ENCODE assay signal across 14 cellular contexts in the genomic region with DNA sequence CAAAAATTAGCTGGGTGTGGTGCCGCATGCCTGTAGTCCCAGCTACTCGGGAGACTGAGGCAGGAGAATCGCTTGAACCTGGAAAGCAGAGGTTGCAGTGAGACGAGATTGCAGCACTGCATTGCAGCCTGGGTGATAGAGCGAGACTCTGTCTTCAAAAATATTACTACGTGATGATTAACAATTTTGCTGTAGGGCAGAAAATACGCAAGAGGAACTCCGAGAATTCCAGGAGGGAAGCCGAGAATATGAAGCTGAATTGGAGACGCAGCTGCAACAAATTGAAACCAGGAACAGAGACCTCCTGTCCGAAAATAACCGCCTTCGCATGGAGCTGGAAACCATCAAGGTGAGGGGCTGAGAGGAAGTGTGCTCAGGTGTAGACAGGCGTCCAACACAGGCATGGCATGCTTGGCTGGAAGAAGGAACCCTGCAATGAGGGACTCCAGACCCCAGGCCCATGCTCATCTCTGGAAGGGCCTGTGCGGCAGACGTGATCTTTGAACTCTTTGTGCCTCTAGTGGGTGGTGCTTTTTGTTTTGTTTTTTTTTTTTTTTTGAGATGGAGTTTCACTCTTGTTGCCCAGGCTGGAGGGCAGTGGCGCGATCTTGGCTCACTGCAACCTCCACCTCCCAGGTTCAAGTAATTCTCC. TPM values are rescaled to one million over a fixed set of nuclear protein-coding genes. Genes with fewer than 3 reads are reported as not detected.
DNase-seq lines count a peak whose midpoint lies in the region; ATAC-seq and TF ChIP-seq lines count a peak whose summit lies in the region.
"Had no signal": no experiment of that assay in that cellular context is flagged by ENCODE, and none has a peak within 500 bp of the region (broad histone marks: within the 10 kb centered on the region; RNA-seq: fewer than 3 reads in every experiment).

No MANE protein-coding gene starts in this region.

- no peaks in the 10 kb centered on the region for H3K27me3 Mint-ChIP-seq in activated naive CD8-positive, alpha-beta T cell treated with anti-CD3 and anti-CD28 coated beads, Interleukin-2, amount 10 ng/mL, durations not matched to agents 7 days and 5 days
- H3K27me3 Mint-ChIP-seq in activated naive CD8-positive, alpha-beta T cell treated with anti-CD3 and anti-CD28 coated beads for 36 hours, result no peaks in the 10 kb centered on the region
- no peaks in the 10 kb centered on the region for H3K27me3 Mint-ChIP-seq in CD8-positive, alpha-beta T cell (ENCODE audit: low read depth)
- no peaks in the 10 kb centered on the region for H3K27me3 Mint-ChIP-seq in endodermal cell (ENCODE audit: insufficient read depth)
- H3K27me3 Mint-ChIP-seq: CD8-positive, alpha-beta memory T cell had no signal

- H3K4me1 ChIP-seq in CD8-positive, alpha-beta T cell (ENCODE audit: insufficient read depth, low read length), result peaks cover 8% of the 10 kb centered on the region
- no peaks in the 10 kb centered on the region for H3K4me1 ChIP-seq in endodermal cell (ENCODE audit: control insufficient read depth, insufficient read depth, low read length)
- H3K4me1 ChIP-seq: Caco-2, HAP-1 had no signal

- intact Hi-C loops in CD8-positive, alpha-beta T cell (cut with DNase I, micrococcal nuclease), result no loop called here

- no peaks in the 10 kb centered on the region for H3K9me3 ChIP-seq in CD8-positive, alpha-beta T cell (ENCODE audit: low read length)
- H3K9me3 ChIP-seq in endodermal cell (ENCODE audit: control insufficient read depth, low read length), result no peaks in the 10 kb centered on the region
- H3K9me3 ChIP-seq: BLaER1 treated with 17β-estradiol and CSF1 and Interleukin-3, amounts not matched to agents 10 nM and 100 nM; Caco-2; HAP-1 had no signal

- H3K4me3 Mint-ChIP-seq in activated naive CD8-positive, alpha-beta T cell treated with anti-CD3 and anti-CD28 coated beads, Interleukin-2, amount 10 ng/mL, durations not matched to agents 7 days and 5 days, result no peak overlapping the region
- no peak overlapping the region for H3K4me3 Mint-ChIP-seq in activated naive CD8-positive, alpha-beta T cell treated with anti-CD3 and anti-CD28 coated beads for 36 hours
- H3K4me3 Mint-ChIP-seq in CD8-positive, alpha-beta T cell, result no peak overlapping the region
- no peak overlapping the region for H3K4me3 Mint-ChIP-seq in endodermal cell
- H3K4me3 Mint-ChIP-seq: CD8-positive, alpha-beta memory T cell had no signal

- peaks cover 21% of the 10 kb centered on the region for H3K4me1 Mint-ChIP-seq in activated naive CD8-positive, alpha-beta T cell treated with anti-CD3 and anti-CD28 coated beads, Interleukin-2, amount 10 ng/mL, durations not matched to agents 7 days and 5 days
- H3K4me1 Mint-ChIP-seq in activated naive CD8-positive, alpha-beta T cell treated with anti-CD3 and anti-CD28 coated beads for 36 hours, result peaks cover 14% of the 10 kb centered on the region
- H3K4me1 Mint-ChIP-seq in CD8-positive, alpha-beta T cell (ENCODE audit: low read depth), result peaks cover 20% of the 10 kb centered on the region
- no peaks in the 10 kb centered on the region for H3K4me1 Mint-ChIP-seq in endodermal cell

- peak overlapping the region; percentile 51 for H3K27ac Mint-ChIP-seq in activated naive CD8-positive, alpha-beta T cell treated with anti-CD3 and anti-CD28 coated beads, Interleukin-2, amount 10 ng/mL, durations not matched to agents 7 days and 5 days
- H3K27ac Mint-ChIP-seq in activated naive CD8-positive, alpha-beta T cell treated with anti-CD3 and anti-CD28 coated beads for 36 hours, result no peak overlapping the region
- peak overlapping the region; percentile 37 for H3K27ac Mint-ChIP-seq in CD8-positive, alpha-beta T cell
- peak overlapping the region; percentile 17 for H3K27ac Mint-ChIP-seq in endodermal cell

- no peak for ATAC-seq in activated naive CD8-positive, alpha-beta T cell treated with anti-CD3 and anti-CD28 coated beads, Interleukin-2, amount 10 ng/mL, durations not matched to agents 7 days and 5 days (ENCODE audit: low read depth)
- ATAC-seq in CD8-positive, alpha-beta T cell, result no peak
- ATAC-seq in HG02938 (IDR thresholded peaks at IDR 0.05; ENCODE audit: unreplicated experiment), result no peak

- POLR2A ChIA-PET in activated naive CD8-positive, alpha-beta T cell treated with anti-CD3 and anti-CD28 coated beads, Interleukin-2, amount 10 ng/mL, durations not matched to agents 7 days and 5 days (lab: Charles Lee), result no interaction called here
- POLR2A ChIA-PET in CD8-positive, alpha-beta T cell (lab: Charles Lee), result interaction anchor here (0.9 kb wide), 1 partner anchor 9 kb away, joined by 3 read pairs; no protein-coding TSS in a partner anchor

- peaks cover 39% of the 10 kb centered on the region for H3K36me3 ChIP-seq in CD8-positive, alpha-beta T cell (ENCODE audit: insufficient read depth, low read length)
- H3K36me3 ChIP-seq in endodermal cell (ENCODE audit: control insufficient read depth, insufficient read depth, low read length), result peaks cover 24% of the 10 kb centered on the region

- 94 to 98% methylated on average over 14 to 16 of the region's 18 CpGs for WGBS in endodermal cell (ENCODE audit: insufficient coverage in 1 of 2, insufficient read length in 1 of 2), 2 experiments

- H3K9ac ChIP-seq in endodermal cell (ENCODE audit: extremely low read depth, low read length, poor library complexity, severe bottlenecking), result no peak overlapping the region
- H3K9ac ChIP-seq: BLaER1 treated with 17β-estradiol and CSF1 and Interleukin-3, amounts not matched to agents 10 nM and 100 nM had no signal

- CTCF ChIA-PET in CD8-positive, alpha-beta T cell (lab: Charles Lee), result no interaction called here

- TF ChIP-seq CTCF in CD8-positive, alpha-beta T cell (IDR thresholded peaks at IDR 0.05), result no peak
- TF ChIP-seq CTCF in endodermal cell (conservative IDR thresholded peaks at IDR 0.05), result no peak

- no peaks in the 10 kb centered on the region for H3K9me3 Mint-ChIP-seq in activated naive CD8-positive, alpha-beta T cell treated with anti-CD3 and anti-CD28 coated beads, Interleukin-2, amount 10 ng/mL, durations not matched to agents 7 days and 5 days
- H3K9me3 Mint-ChIP-seq in activated naive CD8-positive, alpha-beta T cell treated with anti-CD3 and anti-CD28 coated beads for 36 hours, result no peaks in the 10 kb centered on the region
- no peaks in the 10 kb centered on the region for H3K9me3 Mint-ChIP-seq in CD8-positive, alpha-beta T cell
- H3K9me3 Mint-ChIP-seq in endodermal cell, result no peaks in the 10 kb centered on the region
- H3K9me3 Mint-ChIP-seq: CD8-positive, alpha-beta memory T cell had no signal

- no peak for DNase-seq in activated naive CD8-positive, alpha-beta T cell treated with anti-CD3 and anti-CD28 coated beads, Interleukin-2, amount 10 ng/mL, durations not matched to agents 7 days and 5 days
- DNase-seq in activated naive CD8-positive, alpha-beta T cell treated with anti-CD3 and anti-CD28 coated beads for 36 hours, result no peak
- DNase-seq in CD8-positive, alpha-beta T cell, result no peak
- DNase-seq in endodermal cell, result no peak
- no peak for DNase-seq in substantia nigra (lab: John Stamatoyannopoulos, UW)
- DNase-seq in KG1 (lab: John Stamatoyannopoulos, UW), result no peak
- DNase-seq: 8988T; ACHN; Caco-2; CD8-positive, alpha-beta memory T cell had no signal

- H3K27ac ChIP-seq in CD8-positive, alpha-beta T cell (ENCODE audit: low read depth, low read length), result no peak overlapping the region
- H3K27ac ChIP-seq in endodermal cell (ENCODE audit: low read depth, low read length) (no peak overlapping the region), substantia nigra (ENCODE audit: low read depth, low read length, poor library complexity, severe bottlenecking) (peak overlapping the region; percentile 19)
- H3K27ac ChIP-seq: HL-60 had no signal

- H3K27me3 ChIP-seq in CD8-positive, alpha-beta T cell (ENCODE audit: insufficient read depth, low read length), result no peaks in the 10 kb centered on the region
- H3K27me3 ChIP-seq in endodermal cell (ENCODE audit: control insufficient read depth, insufficient read depth, low read length, poor library complexity, severe bottlenecking), result no peaks in the 10 kb centered on the region
- H3K27me3 ChIP-seq: BLaER1 treated with 17β-estradiol and CSF1 and Interleukin-3, amounts not matched to agents 10 nM and 100 nM had no signal

- H3K4me3 ChIP-seq in CD8-positive, alpha-beta T cell (ENCODE audit: low read depth, low read length), result no peak overlapping the region
- no peak overlapping the region for H3K4me3 ChIP-seq in endodermal cell (ENCODE audit: low read length)
- H3K4me3 ChIP-seq: BLaER1 treated with 17β-estradiol and CSF1 and Interleukin-3, amounts not matched to agents 10 nM and 100 nM; HAP-1 had no signal

- peaks cover 40% of the 10 kb centered on the region for H3K36me3 Mint-ChIP-seq in activated naive CD8-positive, alpha-beta T cell treated with anti-CD3 and anti-CD28 coated beads, Interleukin-2, amount 10 ng/mL, durations not matched to agents 7 days and 5 days
- H3K36me3 Mint-ChIP-seq in activated naive CD8-positive, alpha-beta T cell treated with anti-CD3 and anti-CD28 coated beads for 36 hours, result peaks cover 37% of the 10 kb centered on the region
- peaks cover 73% of the 10 kb centered on the region for H3K36me3 Mint-ChIP-seq in CD8-positive, alpha-beta T cell
- H3K36me3 Mint-ChIP-seq in endodermal cell (ENCODE audit: low read depth), result peaks cover 56% of the 10 kb centered on the region

RNA-seq across cellular contexts. Expression of gene NDE1, which starts 17.2 kb away (rescaled TPM):
- total RNA-seq in activated naive CD8-positive, alpha-beta T cell treated with anti-CD3 and anti-CD28 coated beads, Interleukin-2, amount 10 ng/mL, durations not matched to agents 7 days and 5 days, result 100 to 1,000 TPM; 139 to 141 TPM
- total RNA-seq in activated naive CD8-positive, alpha-beta T cell treated with anti-CD3 and anti-CD28 coated beads for 36 hours, result 100 to 1,000 TPM; 115 to 117 TPM
- total RNA-seq in CD8-positive, alpha-beta T cell, result 100 to 1,000 TPM; 113 to 119 TPM
- total RNA-seq in endodermal cell, result 10 to 100 TPM; 60.5 to 69.2 TPM
- polyA plus RNA-seq in endodermal cell (2013, experiment 1 of 2), result 75.0 TPM
- 73.9 TPM for polyA plus RNA-seq in endodermal cell (2013, experiment 2 of 2)

RNA-seq across cellular contexts. Expression of gene MARF1, which starts 24.3 kb away (rescaled TPM):
- 100 to 1,000 TPM; 111 to 114 TPM for total RNA-seq in activated naive CD8-positive, alpha-beta T cell treated with anti-CD3 and anti-CD28 coated beads, Interleukin-2, amount 10 ng/mL, durations not matched to agents 7 days and 5 days
- 10 to 100 TPM; 51.0 to 52.1 TPM for total RNA-seq in activated naive CD8-positive, alpha-beta T cell treated with anti-CD3 and anti-CD28 coated beads for 36 hours
- 100 to 1,000 TPM; 169 to 176 TPM for total RNA-seq in CD8-positive, alpha-beta T cell
- total RNA-seq in endodermal cell, result 10 to 100 TPM; 39.3 to 39.6 TPM
- polyA plus RNA-seq in endodermal cell (2013, experiment 1 of 2), result 29.8 TPM
- polyA plus RNA-seq in endodermal cell (2013, experiment 2 of 2), result 25.0 TPM
